8 cellular contexts compared by ENCODE assay signal in the genomic region with DNA sequence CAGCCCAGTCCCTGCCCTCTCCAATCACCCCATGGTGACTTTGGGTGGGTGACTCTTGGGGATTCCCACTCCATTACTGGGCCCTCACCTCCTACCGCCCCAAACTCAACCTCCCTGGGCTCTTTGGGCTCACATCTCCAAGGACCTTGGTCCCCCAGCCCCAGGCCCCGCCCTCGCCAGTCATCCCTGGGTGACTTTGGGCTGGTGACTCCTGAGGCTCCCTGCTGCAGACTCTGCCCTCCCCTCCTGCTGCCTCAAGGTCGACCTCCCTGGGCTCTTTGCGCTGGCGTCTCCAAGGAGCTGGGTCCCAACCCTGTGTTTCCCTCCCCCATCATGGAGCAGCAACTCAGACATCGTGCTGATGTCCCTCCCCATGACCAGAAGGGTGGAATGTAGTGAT.
"Had no signal": no experiment of that assay in that cellular context is flagged by ENCODE, and none has a peak within 500 bp of the region (broad histone marks: within the 10 kb centered on the region; RNA-seq: fewer than 3 reads in every experiment).

No MANE protein-coding gene starts in this region.

- H2AFZ ChIP-seq: GM23338 had no signal

- H3K4me1 ChIP-seq: HAP-1 had no signal

- H3K4me3 ChIP-seq: GM23338, HAP-1 had no signal

- H3K27ac Mint-ChIP-seq: GM23338, HFFc6 had no signal

- ATAC-seq: GM23338, HCT116 had no signal

- FAIRE-seq: HTR-8/SVneo had no signal

- DNase-seq: HFFc6, IMR-90, KBM-7 had no signal

- H3K27ac ChIP-seq: HL-60 had no signal

- H3K4me2 ChIP-seq: GM23338 had no signal

- H3K4me3 Mint-ChIP-seq: GM23338, HFFc6 had no signal

- H3K9me3 ChIP-seq: HAP-1 had no signal

- H3K9me3 Mint-ChIP-seq: GM23338, HFFc6 had no signal

- H3K36me3 ChIP-seq: HAP-1 had no signal
